ENCODE assay signal across 30 cellular contexts in genomic region chr3:39013289-39013688, GRCh38. TPM values are rescaled to one million over a fixed set of nuclear protein-coding genes. Genes with fewer than 3 reads are reported as not detected.
DNase-seq lines count a peak whose midpoint lies in the region; ATAC-seq, FAIRE-seq and TF ChIP-seq lines count a peak whose summit lies in the region.
"Had no signal": no experiment of that assay in that cellular context is flagged by ENCODE, and none has a peak within 500 bp of the region (broad histone marks: within the 10 kb centered on the region; RNA-seq: fewer than 3 reads in every experiment).

No MANE protein-coding gene starts in this region.

- DNase-seq in A172 (ENCODE audit: low spot score): peak; percentile 36
- peak; percentile 5 for DNase-seq in MV-4-11 (lab: John Stamatoyannopoulos, UW)
- DNase-seq in dermis blood vessel endothelial cell: peak; percentile 19
- no peak for DNase-seq in keratinocyte (ENCODE audit: low read depth, low spot score)
- DNase-seq in activated CD4-positive, alpha-beta T cell treated with anti-CD3 and anti-CD28 coated beads, Interleukin-2, amount 10 ng/mL, durations not matched to agents 24 days and 14 days: no peak
- DNase-seq in effector CD4-positive, alpha-beta T cell: no peak
- DNase-seq in activated effector memory CD4-positive, alpha-beta T cell treated with anti-CD3 and anti-CD28 coated beads, Interleukin-2, amount 50 U/mL, for 16 hours: no peak
- DNase-seq: 8988T; activated CD4-positive, alpha-beta T cell treated with anti-CD3 and anti-CD28 coated beads for 4 hours; activated naive CD4-positive, alpha-beta T cell treated with anti-CD3 and anti-CD28 coated beads, Interleukin-2, amount 50 U/mL, for 16 hours; activated T-cell treated with anti-CD3 and anti-CD28 coated beads, Interleukin-2, amount 50 U/mL, for 72 hours; aorta; foreskin melanocyte; left cardiac atrium; naive B cell; NCI-H1417; NCI-H2171; NCI-H526 treated with DMSO at 0.1 percent for 48 hours; spleen; stimulated activated CD4-positive, alpha-beta T cell treated with anti-CD3 and anti-CD28 coated beads, Interleukin-4, amount 100 ng/mL, for 1 hour; stimulated activated naive CD8-positive, alpha-beta T cell treated with anti-CD3 and anti-CD28 coated beads, Interleukin-15, Interleukin-2, amounts not matched to agents 100 U/mL and 50 U/mL, for 24 hours had no signal

- peaks cover 3% of the 10 kb centered on the region for H3K4me1 ChIP-seq in keratinocyte (ENCODE audit: control insufficient read depth, extremely low read depth, insufficient read depth, low read length)
- H3K4me1 ChIP-seq: spleen had no signal

- no peak for FAIRE-seq in keratinocyte (lab: Jason Lieb, UNC)
- FAIRE-seq: GM12878 had no signal

- no peaks in the 10 kb centered on the region for H4K20me1 ChIP-seq in keratinocyte (ENCODE audit: control insufficient read depth, extremely low read depth, insufficient read depth, low read length)

- H3K36me3 ChIP-seq in keratinocyte (ENCODE audit: control insufficient read depth in 2 of 2, extremely low read depth in 1 of 2, insufficient read depth in 2 of 2, low read length in 2 of 2): no peaks in the 10 kb centered on the region
- H3K36me3 ChIP-seq: spleen had no signal

- no peak overlapping the region for H3K27ac Mint-ChIP-seq in activated CD4-positive, alpha-beta T cell treated with anti-CD3 and anti-CD28 coated beads, Interleukin-2, amount 10 ng/mL, durations not matched to agents 24 days and 14 days
- H3K27ac Mint-ChIP-seq: activated T-cell treated with anti-CD3 and anti-CD28 coated beads, Interleukin-2, amount 50 U/mL, for 72 hours; memory B cell; naive B cell had no signal

- H3K9me3 ChIP-seq in keratinocyte (ENCODE audit: control insufficient read depth, low read depth, low read length): no peaks in the 10 kb centered on the region

- no peaks in the 10 kb centered on the region for H3K79me2 ChIP-seq in keratinocyte (ENCODE audit: control insufficient read depth, insufficient read depth, low read length)
- H3K79me2 ChIP-seq: hepatocyte had no signal

- no peak overlapping the region for H3K4me3 Mint-ChIP-seq in activated CD4-positive, alpha-beta T cell treated with anti-CD3 and anti-CD28 coated beads, Interleukin-2, amount 10 ng/mL, durations not matched to agents 24 days and 14 days
- H3K4me3 Mint-ChIP-seq: activated T-cell treated with anti-CD3 and anti-CD28 coated beads, Interleukin-2, amount 50 U/mL, for 72 hours; central memory CD8-positive, alpha-beta T cell; memory B cell; naive B cell had no signal

- no peak for ATAC-seq in HG03045 (IDR thresholded peaks at IDR 0.05; ENCODE audit: unreplicated experiment)
- ATAC-seq: activated T-cell treated with anti-CD3 and anti-CD28 coated beads, Interleukin-2, amount 50 U/mL, for 72 hours; GM12878; stimulated activated naive CD8-positive, alpha-beta T cell treated with anti-CD3 and anti-CD28 coated beads, Interleukin-15, Interleukin-2, amounts not matched to agents 100 U/mL and 50 U/mL, for 24 hours had no signal

- H3K9me3 Mint-ChIP-seq in activated CD4-positive, alpha-beta T cell treated with anti-CD3 and anti-CD28 coated beads, Interleukin-2, amount 10 ng/mL, durations not matched to agents 24 days and 14 days: peaks cover 3% of the 10 kb centered on the region
- H3K9me3 Mint-ChIP-seq: activated T-cell treated with anti-CD3 and anti-CD28 coated beads, Interleukin-2, amount 50 U/mL, for 72 hours; central memory CD8-positive, alpha-beta T cell had no signal

- no peak overlapping the region for H3K4me3 ChIP-seq in keratinocyte (ENCODE audit: control insufficient read depth in 2 of 3, extremely low read depth in 1 of 3, insufficient read depth in 2 of 3, low read depth in 1 of 3, low read length in 3 of 3)
- H3K4me3 ChIP-seq: GM12878, hepatocyte, spleen had no signal

- dilution Hi-C loops in keratinocyte (cut with MboI; ENCODE audit: extremely low pct_ligation_motif_present, low sequenced_read_pairs): no loop called here

- H3K27ac ChIP-seq in keratinocyte (ENCODE audit: control insufficient read depth, insufficient read depth, low read length): no peak overlapping the region
- H3K27ac ChIP-seq: epithelial cell of prostate, hepatocyte, HL-60, spleen had no signal

- peaks cover 22% of the 10 kb centered on the region for H3K27me3 Mint-ChIP-seq in activated CD4-positive, alpha-beta T cell treated with anti-CD3 and anti-CD28 coated beads, Interleukin-2, amount 10 ng/mL, durations not matched to agents 24 days and 14 days

- H3K9me1 ChIP-seq in keratinocyte (ENCODE audit: control insufficient read depth, extremely low read depth, insufficient read depth, low read length): no peaks in the 10 kb centered on the region

- no peaks in the 10 kb centered on the region for H3K27me3 ChIP-seq in keratinocyte (ENCODE audit: control insufficient read depth, extremely low read depth, insufficient read depth, low read length)
- H3K27me3 ChIP-seq: hepatocyte, spleen had no signal

- no peaks in the 10 kb centered on the region for H3K4me1 Mint-ChIP-seq in activated CD4-positive, alpha-beta T cell treated with anti-CD3 and anti-CD28 coated beads, Interleukin-2, amount 10 ng/mL, durations not matched to agents 24 days and 14 days
- H3K4me1 Mint-ChIP-seq: central memory CD8-positive, alpha-beta T cell; memory B cell had no signal

- peak overlapping the region; percentile 10 for H3K4me2 ChIP-seq in keratinocyte (ENCODE audit: control insufficient read depth, extremely low read depth, insufficient read depth, low read depth, low read length)
- H3K4me2 ChIP-seq: hepatocyte had no signal

- intact Hi-C loops in activated CD4-positive, alpha-beta T cell treated with anti-CD3 and anti-CD28 coated beads, Interleukin-2, amount 10 ng/mL, durations not matched to agents 24 days and 14 days (cut with micrococcal nuclease): no loop called here

- TF ChIP-seq CTCF in keratinocyte (optimal IDR thresholded peaks at IDR 0.05 in 1 of 3, IDR thresholded peaks at IDR 0.05 in 1 of 3, conservative IDR thresholded peaks at IDR 0.05 in 1 of 3; ENCODE audit: extremely low read depth in 1 of 3, insufficient read depth in 2 of 3, low read length in 3 of 3): no peak

- no peak overlapping the region for H3K9ac ChIP-seq in keratinocyte (ENCODE audit: control insufficient read depth, extremely low read depth, insufficient read depth, low read length)

- H3K36me3 Mint-ChIP-seq in activated CD4-positive, alpha-beta T cell treated with anti-CD3 and anti-CD28 coated beads, Interleukin-2, amount 10 ng/mL, durations not matched to agents 24 days and 14 days (ENCODE audit: low read depth): no peaks in the 10 kb centered on the region
- H3K36me3 Mint-ChIP-seq: naive B cell had no signal

- no peak overlapping the region for H2AFZ ChIP-seq in keratinocyte (ENCODE audit: control insufficient read depth, low read length)
- H2AFZ ChIP-seq: hepatocyte had no signal

RNA-seq across cellular contexts. Expression of gene SCN11A, which starts 38.5 kb away (rescaled TPM):
- total RNA-seq in A172 (2014; rRNA removed; shearing (Covaris generic)): not detected in 2 replicates
- total RNA-seq in dermis blood vessel endothelial cell: under 0.01 TPM in 1 of 2 replicates, not detected in the other
- polyA plus RNA-seq in keratinocyte: 0.01 to 0.04 TPM in 2 of 3 replicates, not detected in the other
- polyA plus RNA-seq in keratinocyte (2011; ENCODE audit: low read depth): not detected
- 0.01 TPM in 1 of 2 replicates, not detected in the other for polyA plus RNA-seq in keratinocyte (2011; cell fraction: cytosol; rRNA removed)
- 0.04 and 0.06 TPM in 2 replicates for polyA plus RNA-seq in keratinocyte (2011; cell fraction: nucleus; rRNA removed)
- not detected in 2 replicates for polyA plus RNA-seq in keratinocyte (2012; ENCODE audit: low replicate concordance)
- 0.07 TPM in 1 of 3 replicates, not detected in the others for polyA minus RNA-seq in keratinocyte
- not detected for polyA minus RNA-seq in keratinocyte (2011; cell fraction: cytosol; rRNA and poly(A)+ RNA removed)
- polyA minus RNA-seq in keratinocyte (2011; cell fraction: nucleus; rRNA and poly(A)+ RNA removed): not detected in 2 replicates
- total RNA-seq in activated CD4-positive, alpha-beta T cell treated with anti-CD3 and anti-CD28 coated beads, Interleukin-2, amount 10 ng/mL, durations not matched to agents 24 days and 14 days: not detected in 2 replicates
- total RNA-seq: left cardiac atrium, M059J, osteoblast had no signal
- polyA plus RNA-seq: aorta had no signal

RNA-seq across cellular contexts. Expression of gene WDR48, which starts 38.5 kb away (rescaled TPM):
- 20.0 and 21.2 TPM in 2 replicates for total RNA-seq in A172 (2014; rRNA removed; shearing (Covaris generic))
- total RNA-seq in dermis blood vessel endothelial cell: 52.3 and 57.3 TPM in 2 replicates
- polyA plus RNA-seq in keratinocyte: 14.9 to 29.7 TPM (median 20.2 TPM) in 3 replicates
- polyA plus RNA-seq in keratinocyte (2011; ENCODE audit: low read depth): 16.5 TPM
- 10.1 and 26.2 TPM in 2 replicates for polyA plus RNA-seq in keratinocyte (2011; cell fraction: cytosol; rRNA removed)
- polyA plus RNA-seq in keratinocyte (2011; cell fraction: nucleus; rRNA removed): 19.3 and 27.8 TPM in 2 replicates
- 14.3 and 15.1 TPM in 2 replicates for polyA plus RNA-seq in keratinocyte (2012; ENCODE audit: low replicate concordance)
- 4.5 to 36.3 TPM (median 22.3 TPM) in 3 replicates for polyA minus RNA-seq in keratinocyte
- 30.7 TPM for polyA minus RNA-seq in keratinocyte (2011; cell fraction: cytosol; rRNA and poly(A)+ RNA removed)
- polyA minus RNA-seq in keratinocyte (2011; cell fraction: nucleus; rRNA and poly(A)+ RNA removed): 10.6 and 21.7 TPM in 2 replicates
- 35.4 and 40.5 TPM in 2 replicates for total RNA-seq in activated CD4-positive, alpha-beta T cell treated with anti-CD3 and anti-CD28 coated beads, Interleukin-2, amount 10 ng/mL, durations not matched to agents 24 days and 14 days

Comparison
In these comparisons a context has a peak if more than half of its experiments do, and no peak if none do; other contexts are left out.
1. DNase-seq: peak in A172 (single experiment), MV-4-11 (single experiment) and dermis blood vessel endothelial cell (single experiment); none in keratinocyte (single experiment), activated CD4-positive, alpha-beta T cell treated with anti-CD3 and anti-CD28 coated beads, Interleukin-2, amount 10 ng/mL, durations not matched to agents 24 days and 14 days (single experiment), effector CD4-positive, alpha-beta T cell (single experiment) and activated effector memory CD4-positive, alpha-beta T cell treated with anti-CD3 and anti-CD28 coated beads, Interleukin-2, amount 50 U/mL, for 16 hours (single experiment).